In genomic region chr7:2640858-2641257, GRCh38 we compare ENCODE assay signal across 9 cellular contexts. TPM values are rescaled to one million over a fixed set of nuclear protein-coding genes. Genes with fewer than 3 reads are reported as not detected.
DNase-seq lines count a peak whose midpoint lies in the region; ATAC-seq and TF ChIP-seq lines count a peak whose summit lies in the region.
"Had no signal": no experiment of that assay in that cellular context is flagged by ENCODE, and none has a peak within 500 bp of the region (broad histone marks: within the 10 kb centered on the region; RNA-seq: fewer than 3 reads in every experiment).

No MANE protein-coding gene starts in this region.

- no peaks in the 10 kb centered on the region for H3K36me3 Mint-ChIP-seq in type B pancreatic cell
- no peaks in the 10 kb centered on the region for H3K36me3 Mint-ChIP-seq in activated naive CD4-positive, alpha-beta T cell treated with anti-CD3 and anti-CD28 coated beads for 36 hours (ENCODE audit: low read depth)

- peak overlapping the region; percentile 75 for H4K91ac ChIP-seq in neuronal stem cell (ENCODE audit: low read depth, low read length, poor library complexity)

- CTCF ChIA-PET in activated naive CD4-positive, alpha-beta T cell treated with anti-CD3 and anti-CD28 coated beads for 36 hours (lab: Charles Lee): no interaction called here

- peaks cover 22% of the 10 kb centered on the region for H3K4me1 Mint-ChIP-seq in type B pancreatic cell (ENCODE audit: unreplicated experiment)
- peaks cover 13% of the 10 kb centered on the region for H3K4me1 Mint-ChIP-seq in activated naive CD4-positive, alpha-beta T cell treated with anti-CD3 and anti-CD28 coated beads for 36 hours (ENCODE audit: low read depth)

- H3K4ac ChIP-seq in neuronal stem cell (ENCODE audit: low read length): no peak overlapping the region

- peak overlapping the region; percentile 99 for H2BK5ac ChIP-seq in neuronal stem cell (ENCODE audit: low read length)

- H2BK120ac ChIP-seq in neuronal stem cell (ENCODE audit: low read depth, low read length): no peak overlapping the region

- H3K27ac ChIP-seq in Peyer's patch: peak overlapping the region; percentile 61 to 82 (median 70)
- peak overlapping the region; percentile 71 to 83 (median 80) for H3K27ac ChIP-seq in esophagus muscularis mucosa (replicated peaks in 1 of 4)
- peak overlapping the region; percentile 90 for H3K27ac ChIP-seq in neuronal stem cell (replicated peaks; ENCODE audit: low read length)

- TF ChIP-seq CTCF in Peyer's patch (IDR thresholded peaks at IDR 0.05) (no peak), esophagus muscularis mucosa (IDR thresholded peaks at IDR 0.05) (no peak), type B pancreatic cell (conservative IDR thresholded peaks at IDR 0.05) (no peak)

- no peaks in the 10 kb centered on the region for H3K9me3 ChIP-seq in Peyer's patch
- H3K9me3 ChIP-seq in esophagus muscularis mucosa: no peaks in the 10 kb centered on the region
- no peaks in the 10 kb centered on the region for H3K9me3 ChIP-seq in neuronal stem cell (replicated peaks in 1 of 2; ENCODE audit: control insufficient read depth in 2 of 2, insufficient read depth in 1 of 2, low read depth in 1 of 2, low read length in 2 of 2)

- 85% methylated on average over 6 of the region's 8 CpGs for WGBS in esophagus muscularis mucosa
- no CpG with 5 or more reads among the region's 8 CpGs for WGBS in neuronal stem cell (ENCODE audit: extremely low coverage in 2 of 2, insufficient read length in 2 of 2, insufficient replicate concordance in 1 of 2), 2 donors

- peak overlapping the region; percentile 98 for H3K18ac ChIP-seq in neuronal stem cell (ENCODE audit: low read length)

- no peaks in the 10 kb centered on the region for H3K27me3 Mint-ChIP-seq in type B pancreatic cell
- no peaks in the 10 kb centered on the region for H3K27me3 Mint-ChIP-seq in activated naive CD4-positive, alpha-beta T cell treated with anti-CD3 and anti-CD28 coated beads for 36 hours (ENCODE audit: low read depth)

- peak overlapping the region; percentile 33 for H3K4me2 ChIP-seq in neuronal stem cell (ENCODE audit: insufficient read depth, low read length, poor library complexity, severe bottlenecking)

- H2BK15ac ChIP-seq in neuronal stem cell (ENCODE audit: low read length): peak overlapping the region; percentile 95

- DNase-seq in A172 (ENCODE audit: low spot score) (peak; percentile 60), Peyer's patch (no peak), esophagus muscularis mucosa (ENCODE audit: extremely low spot score) (no peak), neuronal stem cell (ENCODE audit: low spot score) (no peak), NCI-H128 (lab: John Stamatoyannopoulos, UW; ENCODE audit: unreplicated experiment) (no peak), type B pancreatic cell (ENCODE audit: extremely low spot score, unreplicated experiment) (no peak)
- DNase-seq in activated naive CD4-positive, alpha-beta T cell treated with anti-CD3 and anti-CD28 coated beads for 36 hours: no peak
- DNase-seq: GOT3 had no signal

- H3K4me3 ChIP-seq in Peyer's patch (peak overlapping the region in 2 of 4 donors; percentile 23 to 30), esophagus muscularis mucosa (peak overlapping the region; percentile 34 to 52 (median 41)), neuronal stem cell (ENCODE audit: low read length in 2 of 2) (no peak overlapping the region)

- intact Hi-C loops in esophagus muscularis mucosa (cut with DNase I): loop anchor here (5.0 kb wide), 1 partner anchor 84 kb away; the partner anchor contains the start of genes BRAT1 and IQCE
- intact Hi-C loops in activated naive CD4-positive, alpha-beta T cell treated with anti-CD3 and anti-CD28 coated beads for 36 hours (cut with micrococcal nuclease): no loop called here

- peak overlapping the region; percentile 93 for H2AK5ac ChIP-seq in neuronal stem cell (ENCODE audit: low read depth, low read length)

- peaks cover 51% of the 10 kb centered on the region for H3K79me1 ChIP-seq in neuronal stem cell (ENCODE audit: low read depth, low read length)

- TF ChIP-seq POLR2A in Peyer's patch (IDR thresholded peaks at IDR 0.05) (no peak), esophagus muscularis mucosa (IDR thresholded peaks at IDR 0.05; ENCODE audit: low read depth) (no peak)

- peaks cover 0 to 67% (median 42%) of the 10 kb centered on the region in 4 donors for H3K4me1 ChIP-seq in Peyer's patch
- H3K4me1 ChIP-seq in esophagus muscularis mucosa: peaks cover 75 to 92% (median 91%) of the 10 kb centered on the region in 4 donors
- peaks cover 36 to 40% of the 10 kb centered on the region in 2 donors for H3K4me1 ChIP-seq in neuronal stem cell (ENCODE audit: control insufficient read depth in 2 of 2, insufficient read depth in 1 of 2, low read depth in 1 of 2, low read length in 2 of 2)

- H4K8ac ChIP-seq in neuronal stem cell (ENCODE audit: low read depth, low read length): peak overlapping the region; percentile 82

- peak overlapping the region; percentile 67 for H2BK12ac ChIP-seq in neuronal stem cell (ENCODE audit: low read length)

- H3K9me3 Mint-ChIP-seq in type B pancreatic cell: no peaks in the 10 kb centered on the region
- H3K9me3 Mint-ChIP-seq in activated naive CD4-positive, alpha-beta T cell treated with anti-CD3 and anti-CD28 coated beads for 36 hours: no peaks in the 10 kb centered on the region

- peak overlapping the region; percentile 75 for H3K9ac ChIP-seq in neuronal stem cell (ENCODE audit: low read depth, low read length, poor library complexity)

- H3K14ac ChIP-seq in neuronal stem cell (ENCODE audit: low read length): peak overlapping the region; percentile 94

- no peak overlapping the region for H3K4me3 Mint-ChIP-seq in type B pancreatic cell
- no peak overlapping the region for H3K4me3 Mint-ChIP-seq in activated naive CD4-positive, alpha-beta T cell treated with anti-CD3 and anti-CD28 coated beads for 36 hours

- H3K36me3 ChIP-seq in Peyer's patch (no peaks in the 10 kb centered on the region), esophagus muscularis mucosa (no peaks in the 10 kb centered on the region), neuronal stem cell (replicated peaks in 1 of 2; ENCODE audit: control insufficient read depth in 2 of 2, insufficient read depth in 2 of 2, low read length in 2 of 2) (peaks cover 14 to 26% of the 10 kb centered on the region in 2 donors)

- no peak for TF ChIP-seq EP300 in esophagus muscularis mucosa (IDR thresholded peaks at IDR 0.05)

- H2AFZ ChIP-seq in neuronal stem cell (ENCODE audit: low read length): no peak overlapping the region

- ATAC-seq in HG02588 (IDR thresholded peaks at IDR 0.05; ENCODE audit: unreplicated experiment): no peak

- no peaks in the 10 kb centered on the region for H3K27me3 ChIP-seq in Peyer's patch
- H3K27me3 ChIP-seq in esophagus muscularis mucosa: no peaks in the 10 kb centered on the region
- H3K27me3 ChIP-seq in neuronal stem cell (ENCODE audit: control insufficient read depth in 3 of 3, insufficient read depth in 3 of 3, low read depth in 1 of 3, low read length in 3 of 3): no peaks in the 10 kb centered on the region

- no peak overlapping the region for H3K27ac Mint-ChIP-seq in type B pancreatic cell
- H3K27ac Mint-ChIP-seq in activated naive CD4-positive, alpha-beta T cell treated with anti-CD3 and anti-CD28 coated beads for 36 hours: no peak overlapping the region

- peak overlapping the region; percentile 29 for H3K23ac ChIP-seq in neuronal stem cell (ENCODE audit: low read depth, low read length, poor library complexity)

RNA-seq across cellular contexts. Expression of gene TTYH3, which starts 9.1 kb away (rescaled TPM):
- 34.3 and 42.4 TPM in 2 replicates for total RNA-seq in A172 (2014; rRNA removed; shearing (Covaris generic))
- 10 to 100 TPM; 61.8 to 99.9 (median 83.4) TPM for total RNA-seq in Peyer's patch
- total RNA-seq in esophagus muscularis mucosa: 10 to 100 TPM; 17.4 to 25.7 (median 20.2) TPM
- 136 TPM for polyA plus RNA-seq in neuronal stem cell (2013, experiment 1 of 2)
- 133 TPM for polyA plus RNA-seq in neuronal stem cell (2013, experiment 2 of 2)
- total RNA-seq in type B pancreatic cell (ENCODE audit: low replicate concordance): 124 and 166 TPM in 2 replicates
- total RNA-seq in activated naive CD4-positive, alpha-beta T cell treated with anti-CD3 and anti-CD28 coated beads for 36 hours: 10 to 100 TPM; 20.7 to 22.6 TPM

RNA-seq across cellular contexts. Expression of gene AMZ1, which starts 47.1 kb away (rescaled TPM):
- 0.07 and 0.28 TPM in 2 replicates for total RNA-seq in A172 (2014; rRNA removed; shearing (Covaris generic))
- total RNA-seq in Peyer's patch (under 1 TPM in 1 of 4 donors, not detected in 3; 0.67 TPM), esophagus muscularis mucosa (1 to 10 TPM in 1 of 4 donors, under 1 TPM in 3; under 0.01 to 1.2 (median 0.53) TPM), type B pancreatic cell (ENCODE audit: low replicate concordance) (1.2 and 5.6 TPM in 2 replicates)
- 0.04 TPM for polyA plus RNA-seq in neuronal stem cell (2013, experiment 1 of 2)
- polyA plus RNA-seq in neuronal stem cell (2013, experiment 2 of 2): 0.01 TPM
- total RNA-seq in activated naive CD4-positive, alpha-beta T cell treated with anti-CD3 and anti-CD28 coated beads for 36 hours: under 1 TPM; 0.36 to 0.47 TPM

Comparison
In these comparisons a context has a peak if more than half of its experiments do, and no peak if none do; other contexts are left out.
1. H3K4me3 ChIP-seq: peak in esophagus muscularis mucosa (4 of 4); none in neuronal stem cell (0 of 2).
2. Peak in every context shown above with its lines, with median percentiles within 50 percentile points of each other: H3K27ac ChIP-seq.